In the genomic region with DNA sequence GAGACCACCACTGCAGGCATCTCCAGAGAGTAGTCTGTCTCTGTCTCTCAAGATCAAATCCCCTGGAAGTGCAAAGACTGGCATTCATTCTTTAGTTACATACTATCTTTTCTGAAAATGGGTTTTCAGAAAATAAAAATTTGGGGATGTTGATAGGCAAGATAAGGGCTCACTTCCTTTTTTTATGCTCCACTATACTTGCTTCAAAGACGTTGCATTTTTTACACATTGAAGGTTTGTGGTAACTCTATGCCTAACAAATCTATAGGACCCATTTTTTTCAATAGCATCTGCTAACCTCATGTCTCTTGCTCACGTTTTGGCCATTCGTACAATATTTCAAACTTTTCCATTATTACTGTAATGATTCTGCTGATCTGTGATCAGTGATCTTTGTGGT, we compare ENCODE assay signal across 27 cellular contexts.
"Had no signal": no experiment of that assay in that cellular context is flagged by ENCODE, and none has a peak within 500 bp of the region (broad histone marks: within the 10 kb centered on the region; RNA-seq: fewer than 3 reads in every experiment).

No MANE protein-coding gene starts in this region.

- H3K4me3 Mint-ChIP-seq: mesothelial cell of epicardium; naive thymus-derived CD4-positive, alpha-beta T cell; nephron; neural progenitor cell; stimulated activated effector memory CD8-positive, alpha-beta T cell treated with anti-CD3 and anti-CD28 coated beads, Interleukin-12 subunit alpha, Interleukin-12 subunit beta, amount 100 ng/mL, for 72 hours; type B pancreatic cell had no signal

- H3K9me3 ChIP-seq: gastrocnemius medialis, prostate gland, testis had no signal

- H3K27ac Mint-ChIP-seq: mesothelial cell of epicardium; naive thymus-derived CD4-positive, alpha-beta T cell; neural progenitor cell; stimulated activated effector memory CD8-positive, alpha-beta T cell treated with anti-CD3 and anti-CD28 coated beads, Interleukin-12 subunit alpha, Interleukin-12 subunit beta, amount 100 ng/mL, for 72 hours; type B pancreatic cell had no signal

- H3K4me1 Mint-ChIP-seq: neural progenitor cell; stimulated activated effector memory CD8-positive, alpha-beta T cell treated with anti-CD3 and anti-CD28 coated beads, Interleukin-12 subunit alpha, Interleukin-12 subunit beta, amount 100 ng/mL, for 72 hours had no signal

- H3K27me3 Mint-ChIP-seq: type B pancreatic cell had no signal

- H3K4me1 ChIP-seq: gastrocnemius medialis, neural progenitor cell, parathyroid adenoma, prostate gland, right atrium auricular region, testis, tibial artery had no signal

- H3K27me3 ChIP-seq: dorsolateral prefrontal cortex, gastrocnemius medialis, neural progenitor cell, right atrium auricular region, testis, tibial artery had no signal

- ATAC-seq: gastrocnemius medialis; left lobe of liver; mucosa of descending colon; naive thymus-derived CD4-positive, alpha-beta T cell; sciatic nerve; stimulated activated effector memory CD8-positive, alpha-beta T cell treated with anti-CD3 and anti-CD28 coated beads, Interleukin-12 subunit alpha, Interleukin-12 subunit beta, amount 100 ng/mL, for 72 hours; stimulated activated naive CD8-positive, alpha-beta T cell treated with anti-CD3 and anti-CD28 coated beads, Interleukin-15, Interleukin-2, amounts not matched to agents 100 U/mL and 50 U/mL, for 24 hours had no signal

- H3K79me2 ChIP-seq: parathyroid adenoma had no signal

- H3K27ac ChIP-seq: dorsolateral prefrontal cortex, gastrocnemius medialis, neural progenitor cell, parathyroid adenoma, prostate gland, right atrium auricular region, testis, tibial artery had no signal

- DNase-seq: dorsolateral prefrontal cortex; effector CD4-positive, alpha-beta T cell; gastrocnemius medialis; head of caudate nucleus; kidney; mesenchymal stem cell; mucosa of descending colon; naive thymus-derived CD4-positive, alpha-beta T cell; stimulated activated CD4-positive, alpha-beta T cell treated with anti-CD3 and anti-CD28 coated beads, Interleukin-12 subunit alpha, Interleukin-12 subunit beta, amount 100 ng/mL, for 4 hours; stimulated activated CD4-positive, alpha-beta T cell treated with anti-CD3 and anti-CD28 coated beads, Interleukin-2, amount 100 ng/mL, for 24 hours; stimulated activated CD4-positive, alpha-beta T cell treated with anti-CD3 and anti-CD28 coated beads, Interleukin-4, amount 100 ng/mL, for 24 hours; stimulated activated naive CD8-positive, alpha-beta T cell treated with anti-CD3 and anti-CD28 coated beads, Interleukin-15, Interleukin-2, amounts not matched to agents 100 U/mL and 50 U/mL, for 24 hours; substantia nigra; testis; tibial artery had no signal

- H3K36me3 ChIP-seq: gastrocnemius medialis, neural progenitor cell, prostate gland, right atrium auricular region, tibial artery had no signal

- H3K36me3 Mint-ChIP-seq: neural progenitor cell; stimulated activated effector memory CD8-positive, alpha-beta T cell treated with anti-CD3 and anti-CD28 coated beads, Interleukin-12 subunit alpha, Interleukin-12 subunit beta, amount 100 ng/mL, for 72 hours; type B pancreatic cell had no signal

- H2AFZ ChIP-seq: neural progenitor cell, parathyroid adenoma had no signal

- H3K4me3 ChIP-seq: dorsolateral prefrontal cortex, gastrocnemius medialis, lung, mucosa of descending colon, neural progenitor cell, prostate gland, right atrium auricular region, smooth muscle cell, testis, tibial artery had no signal

- H3K4me2 ChIP-seq: neural progenitor cell, smooth muscle cell had no signal
